Comparison of ENCODE assay signal across 8 cellular contexts in the genomic region with DNA sequence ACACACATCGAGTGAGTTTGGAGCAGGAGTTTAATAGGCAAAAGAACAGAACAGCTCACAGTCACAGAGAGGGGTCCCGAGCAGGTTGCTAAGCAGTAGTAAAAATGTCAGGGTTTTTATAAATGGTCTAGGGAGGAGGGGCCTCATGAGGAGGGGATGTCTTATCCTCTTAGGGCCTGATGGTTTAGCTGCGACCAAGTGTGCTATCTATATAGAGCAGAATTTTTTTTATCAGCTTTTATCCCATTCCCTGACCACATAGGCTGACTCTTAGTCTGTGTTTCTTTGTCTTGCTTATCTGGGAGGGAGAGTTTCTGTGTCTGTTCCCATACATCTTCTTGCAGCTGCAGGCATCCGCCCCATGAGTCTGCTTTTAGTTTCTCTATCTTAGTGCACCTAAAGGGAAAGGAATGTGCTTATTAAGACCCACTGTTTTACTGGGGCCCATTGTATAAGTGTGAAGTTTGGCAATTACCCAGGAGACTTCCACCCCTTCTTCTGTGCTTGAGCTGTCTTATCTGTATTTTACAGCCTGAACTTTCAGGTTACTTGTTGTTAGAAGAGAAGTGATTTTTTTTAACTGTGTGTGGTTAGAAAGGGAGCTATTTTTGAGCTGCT. TPM values are rescaled to one million over a fixed set of nuclear protein-coding genes. Genes with fewer than 3 reads are reported as not detected.
DNase-seq lines count a peak whose midpoint lies in the region; ATAC-seq and TF ChIP-seq lines count a peak whose summit lies in the region.

No MANE protein-coding gene starts in this region.

- H3K27ac Mint-ChIP-seq in IgD-negative memory B cell = peak overlapping the region; percentile 1 to 85 (median 77)
- H3K27ac Mint-ChIP-seq in naive thymus-derived CD8-positive, alpha-beta T cell = peak overlapping the region in 4 of 10 donors; percentile 17 to 78 (median 62)

- in situ Hi-C loops in GM18951 (cut with MboI; ENCODE audit: low sequenced_read_pairs, unreplicated experiment) = no loop called here

- peak; percentile 29 to 37 for ATAC-seq in naive thymus-derived CD8-positive, alpha-beta T cell
- no peak for ATAC-seq in HG02973 (IDR thresholded peaks at IDR 0.05; ENCODE audit: unreplicated experiment)

- DNase-seq in coronary artery (ENCODE audit: low spot score) = no peak
- DNase-seq in naive thymus-derived CD8-positive, alpha-beta T cell = no peak
- no peak for DNase-seq in NCI-H345 treated with DMSO at 0.1 percent for 48 hours (lab: John Stamatoyannopoulos, UW; ENCODE audit: unreplicated experiment)
- DNase-seq in UCSD-AML1 (lab: John Stamatoyannopoulos, UW; ENCODE audit: unreplicated experiment) = no peak
- no peak for DNase-seq in hippocampal formation (lab: John Stamatoyannopoulos, UW)

- peaks cover 31 to 39% (median 35%) of the 10 kb centered on the region in 3 donors for H3K4me1 Mint-ChIP-seq in IgD-negative memory B cell
- H3K4me1 Mint-ChIP-seq in naive thymus-derived CD8-positive, alpha-beta T cell = peaks cover 13 to 45% (median 27%) of the 10 kb centered on the region in 4 donors

- peak overlapping the region; percentile 1 to 88 (median 40) for H3K4me3 Mint-ChIP-seq in IgD-negative memory B cell
- peak overlapping the region in 9 of 10 donors; percentile 27 to 74 (median 65) for H3K4me3 Mint-ChIP-seq in naive thymus-derived CD8-positive, alpha-beta T cell

- no peaks in the 10 kb centered on the region for H3K9me3 Mint-ChIP-seq in IgD-negative memory B cell
- no peaks in the 10 kb centered on the region for H3K9me3 Mint-ChIP-seq in naive thymus-derived CD8-positive, alpha-beta T cell

- POLR2A ChIA-PET in naive thymus-derived CD8-positive, alpha-beta T cell (lab: Charles Lee) = no interaction called here

- TF ChIP-seq POLR2A in GM18951 (IDR thresholded peaks at IDR 0.05; ENCODE audit: extremely low read depth, insufficient read depth, insufficient read length) = peak; percentile 11

- H3K4me3 ChIP-seq in coronary artery = peak overlapping the region; percentile 60

- H3K36me3 Mint-ChIP-seq in IgD-negative memory B cell = peaks cover 7% of the 10 kb centered on the region
- H3K36me3 Mint-ChIP-seq in naive thymus-derived CD8-positive, alpha-beta T cell = peaks cover 0 to 3% (median 0%) of the 10 kb centered on the region in 3 donors

- no peaks in the 10 kb centered on the region for H3K27me3 Mint-ChIP-seq in IgD-negative memory B cell
- H3K27me3 Mint-ChIP-seq in naive thymus-derived CD8-positive, alpha-beta T cell = peaks cover 0 to 11% (median 0%) of the 10 kb centered on the region in 5 donors

- peak overlapping the region; percentile 63 to 75 for H3K27ac ChIP-seq in coronary artery

- TF ChIP-seq CTCF in coronary artery (IDR thresholded peaks at IDR 0.05) = no peak

RNA-seq across cellular contexts. Expression of a gene that starts 30.4 kb away (rescaled TPM):
- 25.7 TPM for polyA plus RNA-seq in IgD-negative memory B cell
- 10 to 100 TPM; 30.8 to 37.7 TPM for total RNA-seq in naive thymus-derived CD8-positive, alpha-beta T cell
- polyA plus RNA-seq in naive thymus-derived CD8-positive, alpha-beta T cell = 10 to 100 TPM; 30.2 to 45.3 (median 41.4) TPM

RNA-seq across cellular contexts. Expression of a gene that starts 57.1 kb away (rescaled TPM):
- 121 TPM for polyA plus RNA-seq in IgD-negative memory B cell
- 10 to 100 TPM in 1 of 2 experiments, 1 to 10 TPM in 1; 8.0 to 10.0 TPM for total RNA-seq in naive thymus-derived CD8-positive, alpha-beta T cell
- polyA plus RNA-seq in naive thymus-derived CD8-positive, alpha-beta T cell = 10 to 100 TPM in 1 of 3 donors, 1 to 10 TPM in 2; 2.9 to 15.8 (median 3.8) TPM
